In the genomic region with DNA sequence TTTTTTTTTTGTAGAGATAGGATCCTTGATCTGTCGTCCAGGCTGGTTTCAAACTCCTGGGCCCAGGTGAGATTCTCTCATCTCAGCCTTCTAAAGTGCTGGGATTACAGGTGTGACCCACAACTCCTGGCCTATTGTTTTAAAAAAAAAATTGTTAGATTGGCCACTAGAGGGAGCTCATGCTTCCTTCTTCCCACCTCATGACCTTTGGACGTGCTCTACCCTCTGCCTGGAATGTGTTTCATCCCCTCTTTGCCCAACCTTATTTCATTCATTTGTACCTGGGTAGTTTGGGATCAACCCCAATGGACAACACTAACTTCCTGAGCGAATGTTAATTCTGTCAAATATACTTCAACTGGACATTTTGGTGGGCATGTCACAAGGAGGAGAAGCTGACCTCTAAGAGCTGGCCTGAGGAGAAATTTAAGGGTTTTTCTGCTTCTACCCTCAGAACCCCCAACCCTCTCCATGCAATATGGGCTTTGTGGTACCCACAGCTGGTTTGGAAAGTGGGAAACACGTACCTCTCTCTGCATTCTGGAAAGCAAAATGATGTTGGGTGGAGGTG, we compare ENCODE assay signal across 9 cellular contexts. TPM values are rescaled to one million over a fixed set of nuclear protein-coding genes. Genes with fewer than 3 reads are reported as not detected.
DNase-seq lines count a peak whose midpoint lies in the region; ATAC-seq, FAIRE-seq and TF ChIP-seq lines count a peak whose summit lies in the region.
"Had no signal": no experiment of that assay in that cellular context is flagged by ENCODE, and none has a peak within 500 bp of the region (broad histone marks: within the 10 kb centered on the region; RNA-seq: fewer than 3 reads in every experiment).

No MANE protein-coding gene starts in this region.

- no peak for DNase-seq in CD14-positive monocyte (ENCODE audit: low spot score)
- DNase-seq in GM18507 (ENCODE audit: extremely low spot score, insufficient read length, low read depth) = no peak
- peak; percentile 22 for DNase-seq in NCI-H2029 treated with DMSO at 0.1 percent for 48 hours (lab: John Stamatoyannopoulos, UW)
- no peak for DNase-seq in lung (ENCODE audit: low spot score)
- no peak for DNase-seq in T-helper 9 cell
- DNase-seq in KG1 (lab: John Stamatoyannopoulos, UW) = no peak
- no peak for DNase-seq in Ammon's horn (ENCODE audit: low spot score)

- H3K9me3 Mint-ChIP-seq in CD14-positive monocyte = peaks cover 0 to 5% (median 0%) of the 10 kb centered on the region in 7 donors
- peaks cover 0 to 2% (median 0%) of the 10 kb centered on the region in 5 experiments for H3K9me3 Mint-ChIP-seq in brain

- H3K27ac Mint-ChIP-seq in CD14-positive monocyte (no peak overlapping the region), brain (no peak overlapping the region)

- H3K36me3 Mint-ChIP-seq in CD14-positive monocyte (no peaks in the 10 kb centered on the region), brain (no peaks in the 10 kb centered on the region)

- TF ChIP-seq CTCF in CD14-positive monocyte (IDR thresholded peaks at IDR 0.05) (peak; percentile 92), brain (conservative IDR thresholded peaks at IDR 0.05) (peak; percentile 59 to 64), lung (IDR thresholded peaks at IDR 0.05; ENCODE audit: control extremely low read depth, extremely low read depth) (peak; percentile 18)

- 46 to 53% methylated on average over 4 of the region's 4 CpGs for WGBS in lung, 2 donors

- H3K4me3 Mint-ChIP-seq in CD14-positive monocyte (no peak overlapping the region), brain (no peak overlapping the region)

- H3K27me3 Mint-ChIP-seq in CD14-positive monocyte (ENCODE audit: low read depth in 3 of 3) (peaks cover 1 to 3% (median 2%) of the 10 kb centered on the region in 3 donors), brain (peaks cover 3% of the 10 kb centered on the region)

- H3K36me3 ChIP-seq in lung (ENCODE audit: control insufficient read depth in 2 of 2, insufficient read depth in 2 of 2, low read length in 2 of 2) = no peaks in the 10 kb centered on the region
- H3K36me3 ChIP-seq: SJCRH30 had no signal

- no peaks in the 10 kb centered on the region for H3K4me1 ChIP-seq in lung (ENCODE audit: control insufficient read depth in 2 of 2, insufficient read depth in 2 of 2, low read length in 2 of 2)

- peak overlapping the region; percentile 8 for H3K4me3 ChIP-seq in lung
- H3K4me3 ChIP-seq: SJCRH30 had no signal

- intact Hi-C loops in CD14-positive monocyte (cut with micrococcal nuclease) = loop anchor here in 1 of 2 donors (5.0 kb wide), 1 partner anchor 46 kb away; the partner anchor contains the start of gene NAAA

- no peaks in the 10 kb centered on the region for H3K9me3 ChIP-seq in lung (ENCODE audit: control insufficient read depth in 2 of 2, insufficient read depth in 1 of 2, low read length in 1 of 2)
- H3K9me3 ChIP-seq: SJCRH30 had no signal

- H3K27me3 ChIP-seq in lung (ENCODE audit: control insufficient read depth, insufficient read depth) = no peaks in the 10 kb centered on the region
- H3K27me3 ChIP-seq: SJCRH30 had no signal

- H3K4me1 Mint-ChIP-seq in CD14-positive monocyte (peaks cover 9% of the 10 kb centered on the region), brain (no peaks in the 10 kb centered on the region)

- peak; percentile 77 for FAIRE-seq in GM18507 (lab: Jason Lieb, UNC)

- no peak overlapping the region for H3K27ac ChIP-seq in lung (ENCODE audit: low read depth in 1 of 2, low read length in 1 of 2)
- H3K27ac ChIP-seq: SJCRH30 had no signal

- ATAC-seq in lung (ENCODE audit: insufficient read depth, low FRiP score) = peak; percentile 66

RNA-seq across cellular contexts. Expression of gene PPEF2, which starts 6.4 kb away (rescaled TPM):
- polyA plus RNA-seq in CD14-positive monocyte = not detected
- not detected for polyA plus RNA-seq in brain (ENCODE audit: insufficient read depth, low read depth, low replicate concordance)
- not detected for total RNA-seq in lung
- under 1 TPM in 1 of 2 donors, not detected in 1; 0.01 TPM for polyA plus RNA-seq in lung
- total RNA-seq: SJCRH30 had no signal

RNA-seq across cellular contexts. Expression of gene NAAA, which starts 45.0 kb away (rescaled TPM):
- polyA plus RNA-seq in CD14-positive monocyte (100 to 1,000 TPM; 170 to 231 TPM), brain (ENCODE audit: insufficient read depth, low read depth, low replicate concordance) (6.3 TPM), lung (10 to 100 TPM in 1 of 2 donors, 1 to 10 TPM in 1; 8.1 to 47.3 TPM)
- 10 to 100 TPM; 15.9 to 43.6 TPM for total RNA-seq in lung

Comparison
In these comparisons a context has a peak if more than half of its experiments do, and no peak if none do; other contexts are left out.
1. CTCF ChIP-seq: peak in every context shown above with its lines; median percentile 92 in CD14-positive monocyte; 62 in brain; 18 in lung.